In the genomic region with DNA sequence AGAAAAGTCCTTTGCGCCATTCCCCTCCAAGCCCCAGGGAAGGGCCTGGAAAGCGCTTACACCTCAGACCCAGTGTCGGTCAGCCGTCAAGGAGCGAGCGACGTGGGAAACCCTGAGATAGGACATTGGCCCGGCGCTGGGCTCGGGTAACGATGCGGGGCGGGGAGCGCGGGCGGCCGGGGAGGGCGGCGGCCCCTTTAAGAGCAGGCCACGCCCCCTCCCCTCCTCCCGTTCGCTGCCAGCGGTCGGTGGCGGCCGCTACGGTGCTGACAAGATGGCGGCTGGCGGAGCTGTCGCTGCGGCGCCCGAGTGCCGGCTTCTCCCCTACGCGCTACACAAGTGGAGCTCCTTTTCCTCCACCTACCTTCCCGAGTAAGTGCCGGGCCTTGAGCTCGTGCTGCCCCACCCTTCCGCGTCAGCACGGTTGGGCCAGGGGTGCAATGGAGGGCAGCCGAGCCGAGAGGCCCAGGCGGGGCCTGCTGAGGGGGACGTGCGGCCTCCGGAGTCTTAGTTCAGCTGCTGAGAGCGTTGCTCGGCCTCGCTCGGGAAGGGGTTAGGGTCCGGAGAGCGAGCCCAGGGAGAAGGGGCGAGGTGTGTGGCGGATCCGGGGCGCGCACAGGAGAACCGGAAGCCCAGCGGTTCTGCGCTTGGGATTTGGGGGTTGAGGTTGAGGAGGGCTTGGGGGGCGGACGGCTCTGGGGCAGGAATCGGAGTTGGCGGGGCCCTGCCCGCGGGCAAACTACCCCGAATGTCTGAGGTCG, we compare ENCODE assay signal across 8 cellular contexts. TPM values are rescaled to one million over a fixed set of nuclear protein-coding genes. Genes with fewer than 3 reads are reported as not detected.
DNase-seq lines count a peak whose midpoint lies in the region; ATAC-seq and TF ChIP-seq lines count a peak whose summit lies in the region.

MKLN1 (plus strand) TSS at position 251 of the 761 bp plus-strand sequence; CDS start at position 275, 24 bp downstream.

- CTCF ChIA-PET in CD4-positive, alpha-beta T cell (lab: Charles Lee): interaction anchor here (0.7 to 1.4 kb wide), 4 partner anchors 10 to 258 kb away, joined by 3 to 6 read pairs (median 3); no protein-coding TSS in a partner anchor

- no peaks in the 10 kb centered on the region for H3K9me3 Mint-ChIP-seq in CD4-positive, alpha-beta T cell

- POLR2A ChIA-PET in CD4-positive, alpha-beta T cell (lab: Charles Lee): interaction anchor here (0.6 to 3.5 kb wide), 15 partner anchors 9 to 381 kb away, joined by 3 to 41 read pairs (median 4); no protein-coding TSS in a partner anchor

- no peaks in the 10 kb centered on the region for H3K27me3 ChIP-seq in CD4-positive, alpha-beta T cell (ENCODE audit: control insufficient read depth, insufficient read depth, low read length)

- H3K4me1 Mint-ChIP-seq in CD4-positive, alpha-beta T cell (ENCODE audit: low read depth): peaks cover 90% of the 10 kb centered on the region

- intact Hi-C loops in CD4-positive, alpha-beta T cell (cut with DNase I, micrococcal nuclease): loop anchor here (1.0 to 10.0 kb wide), 4 partner anchors 97 to 223 kb away; no protein-coding TSS in a partner anchor

- no peaks in the 10 kb centered on the region for H3K27me3 Mint-ChIP-seq in CD4-positive, alpha-beta T cell

- peak; percentile 92 for ATAC-seq in CD4-positive, alpha-beta T cell (ENCODE audit: poor library complexity)
- peak; percentile 92 for ATAC-seq in GM19397 (IDR thresholded peaks at IDR 0.05; ENCODE audit: unreplicated experiment)
- peak; percentile 81 for ATAC-seq in HG03565 (IDR thresholded peaks at IDR 0.05; ENCODE audit: unreplicated experiment)

- peak within 1 kb of the TSS; percentile 93 for H3K4me3 Mint-ChIP-seq in CD4-positive, alpha-beta T cell

- DNase-seq in CD4-positive, alpha-beta T cell: peak; percentile 80 to 88 (median 84)
- DNase-seq in NCI-H82 treated with DMSO at 0.1 percent for 48 hours (lab: John Stamatoyannopoulos, UW; ENCODE audit: unreplicated experiment) (peak; percentile 75), medulla oblongata (ENCODE audit: extremely low spot score) (peak; percentile 92)
- peak; percentile 72 to 86 for DNase-seq in activated CD8-positive, alpha-beta memory T cell treated with anti-CD3 and anti-CD28 coated beads for 1 hour (ENCODE audit: extremely low read depth in 1 of 2, low read depth in 1 of 2)
- DNase-seq in effector CD4-positive, alpha-beta T cell: peak; percentile 84
- DNase-seq in stimulated activated CD4-positive, alpha-beta T cell treated with anti-CD3 and anti-CD28 coated beads, TNF-alpha, amount 100 ng/mL, for 48 hours (ENCODE audit: low read depth in 3 of 3): peak; percentile 81 to 95 (median 83)

- no peaks in the 10 kb centered on the region for H3K9me3 ChIP-seq in CD4-positive, alpha-beta T cell (ENCODE audit: control insufficient read depth, low read length)

- H3K27ac ChIP-seq in CD4-positive, alpha-beta T cell (ENCODE audit: low read depth, low read length): peak within 1 kb of the TSS; percentile 92

- H3K27ac Mint-ChIP-seq in CD4-positive, alpha-beta T cell: peak within 1 kb of the TSS; percentile 97

- no peak for TF ChIP-seq CTCF in CD4-positive, alpha-beta T cell (IDR thresholded peaks at IDR 0.05)

- peaks cover 19% of the 10 kb centered on the region for H3K36me3 Mint-ChIP-seq in CD4-positive, alpha-beta T cell (ENCODE audit: low read depth)

RNA-seq across cellular contexts. Expression of gene MKLN1, which starts in this region (rescaled TPM):
- 10 to 100 TPM; 47.2 to 53.7 TPM for total RNA-seq in CD4-positive, alpha-beta T cell

Comparison
In these comparisons a context has a peak if more than half of its experiments do, and no peak if none do; other contexts are left out.
1. Peak in every context shown above with its lines: DNase-seq, ATAC-seq and H3K27ac ChIP-seq.